In genomic region chr4:57726154-57726553, GRCh38 we compare ENCODE assay signal across 32 cellular contexts.
"Had no signal": no experiment of that assay in that cellular context is flagged by ENCODE, and none has a peak within 500 bp of the region (broad histone marks: within the 10 kb centered on the region; RNA-seq: fewer than 3 reads in every experiment).

No MANE protein-coding gene starts in this region.

- DNase-seq: Karpas-422, Kasumi-1, MG63, MM.1S, MV-4-11, NCI-H1048, NCI-H1092, NCI-H1092 treated with DMSO at 0.1 percent for 48 hours, NCI-H1105, NCI-H1105 treated with DMSO at 0.1 percent for 48 hours, NCI-H1417 treated with DMSO at 0.1 percent for 48 hours, NCI-H1436, NCI-H1436 treated with DMSO at 0.1 percent for 48 hours, NCI-H146, NCI-H1694, NCI-H1694 treated with DMSO at 0.1 percent for 48 hours, NCI-H187, NCI-H187 treated with DMSO at 0.1 percent for 48 hours, NCI-H1930, NCI-H2029, NCI-H2029 treated with DMSO at 0.1 percent for 48 hours, NCI-H2081 treated with DMSO at 0.1 percent for 48 hours, NCI-H2107, NCI-H2171, NCI-H2171 treated with DMSO at 0.1 percent for 48 hours, NCI-H2227 treated with DMSO at 0.1 percent for 48 hours, NCI-H226, NCI-H345, NCI-H446, NCI-H446 treated with DMSO at 0.1 percent for 48 hours, NCI-H510A had no signal

- H3K9ac ChIP-seq: KMS-11 had no signal

- H3K4me2 ChIP-seq: KMS-11 had no signal

- H3K27me3 ChIP-seq: MG63 had no signal

- H3K36me3 ChIP-seq: MG63 had no signal

- H3K4me3 ChIP-seq: MG63 had no signal

- H3K9me3 ChIP-seq: MG63 had no signal

- H3K27ac ChIP-seq: KMS-11 had no signal
